Comparison of ENCODE assay signal across 8 cellular contexts in the genomic region with DNA sequence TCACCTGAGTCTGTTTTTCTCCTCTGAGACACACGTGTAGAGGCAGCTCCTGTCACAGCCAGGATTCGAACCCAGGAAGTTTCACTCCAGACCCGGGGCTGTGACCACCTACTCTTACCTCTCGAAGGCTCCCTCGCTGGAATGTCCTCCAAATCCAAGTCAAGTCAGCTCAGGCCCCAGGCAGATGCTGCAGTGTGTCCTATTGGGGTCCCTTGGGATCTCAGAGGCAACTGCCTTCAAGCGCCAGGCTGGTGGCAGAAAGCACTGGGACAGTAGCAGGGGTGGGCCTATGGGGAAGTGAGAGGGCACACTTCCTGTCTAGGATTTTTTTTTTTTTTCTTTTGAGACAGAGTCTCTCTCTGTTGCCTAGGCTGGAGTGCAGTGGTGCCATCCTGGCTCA. TPM values are rescaled to one million over a fixed set of nuclear protein-coding genes. Genes with fewer than 3 reads are reported as not detected.
DNase-seq lines count a peak whose midpoint lies in the region; FAIRE-seq and TF ChIP-seq lines count a peak whose summit lies in the region.

No MANE protein-coding gene starts in this region.

- H3K27me3 ChIP-seq in parathyroid adenoma (ENCODE audit: control insufficient read depth, insufficient read depth, low read length): no peaks in the 10 kb centered on the region

- H3K4me3 Mint-ChIP-seq in brain: peak overlapping the region; percentile 80 to 89 (median 86)

- no peak overlapping the region for H2AFZ ChIP-seq in parathyroid adenoma

- no peaks in the 10 kb centered on the region for H3K36me3 Mint-ChIP-seq in brain

- H3K9ac ChIP-seq in parathyroid adenoma: no peak overlapping the region

- FAIRE-seq in GM12891 (lab: Jason Lieb, UNC): no peak

- no peak for DNase-seq in GM12891 (ENCODE audit: insufficient read length, low spot score)
- DNase-seq in Jurkat, Clone E6-1 (ENCODE audit: low read depth, low spot score): no peak
- DNase-seq in central memory CD4-positive, alpha-beta T cell: no peak
- DNase-seq in stimulated activated CD4-positive, alpha-beta T cell treated with anti-CD3 and anti-CD28 coated beads, Interleukin-4, amount 100 ng/mL, for 4 hours: no peak
- no peak for DNase-seq in NCI-H1105 (lab: John Stamatoyannopoulos, UW)
- DNase-seq in mesenteric fat pad (ENCODE audit: low spot score): no peak

- peak overlapping the region; percentile 29 for H3K27ac ChIP-seq in parathyroid adenoma

- peak overlapping the region; percentile 51 for H3K4me3 ChIP-seq in Jurkat, Clone E6-1 (ENCODE audit: low read length)
- H3K4me3 ChIP-seq in parathyroid adenoma (ENCODE audit: low read depth, low read length): no peak overlapping the region

- H3K36me3 ChIP-seq in parathyroid adenoma (ENCODE audit: control insufficient read depth, insufficient read depth, low read length): no peaks in the 10 kb centered on the region

- H3K9me3 ChIP-seq in parathyroid adenoma (ENCODE audit: control insufficient read depth, low read length): no peaks in the 10 kb centered on the region

- peaks cover 8% of the 10 kb centered on the region for H3K4me1 ChIP-seq in parathyroid adenoma

- no peak for TF ChIP-seq POLR2A in GM12891 (IDR thresholded peaks at IDR 0.05; ENCODE audit: low read depth, low read length)

- peaks cover 49% of the 10 kb centered on the region for H3K4me1 Mint-ChIP-seq in brain

- peak overlapping the region in 3 of 5 experiments; percentile 78 to 81 (median 80) for H3K27ac Mint-ChIP-seq in brain

- peaks cover 7% of the 10 kb centered on the region for H3K27me3 Mint-ChIP-seq in brain

- no peaks in the 10 kb centered on the region for H3K9me3 Mint-ChIP-seq in brain

- H3K4me2 ChIP-seq in parathyroid adenoma (ENCODE audit: low read length): peak overlapping the region; percentile 64

- no peaks in the 10 kb centered on the region for H3K79me2 ChIP-seq in parathyroid adenoma

- TF ChIP-seq CTCF in brain (conservative IDR thresholded peaks at IDR 0.05) (no peak), parathyroid adenoma (IDR thresholded peaks at IDR 0.05) (no peak)

TF ChIP-seq in GM12891, 5 proteins besides CTCF, POLR2A, EP300 and RAD21:
- TF ChIP-seq PAX5 (IDR thresholded peaks at IDR 0.05; ENCODE audit: insufficient read depth, low read length, severe bottlenecking) (no peak), SPI1 (IDR thresholded peaks at IDR 0.05; ENCODE audit: low read depth, low read length) (peak; percentile 82), TAF1 (IDR thresholded peaks at IDR 0.05; ENCODE audit: low read depth, low read length) (no peak), POLR2AphosphoS5 (IDR thresholded peaks at IDR 0.05; ENCODE audit: low read depth, low read length) (no peak), POU2F2 (IDR thresholded peaks at IDR 0.05; ENCODE audit: low read depth, low read length) (no peak)
TF ChIP-seq in GM12891: peak in this region for 1.

RNA-seq across cellular contexts. Expression of a gene that starts 0.8 kb away (rescaled TPM):
- polyA plus RNA-seq in GM12891 (2012; ENCODE audit: low read depth, missing spikeins): 27.0 TPM
- polyA plus RNA-seq in Jurkat, Clone E6-1 (2012; ENCODE audit: insufficient read depth, insufficient read length): 5.1 TPM
- polyA plus RNA-seq in brain (ENCODE audit: insufficient read depth, low read depth, low replicate concordance): 19.2 TPM
- total RNA-seq in mesenteric fat pad: 40.0 TPM

RNA-seq across cellular contexts. Expression of a gene that starts 13.0 kb away (rescaled TPM):
- polyA plus RNA-seq in GM12891 (2012; ENCODE audit: low read depth, missing spikeins): 0.42 TPM
- 6.5 TPM for polyA plus RNA-seq in Jurkat, Clone E6-1 (2012; ENCODE audit: insufficient read depth, insufficient read length)
- 2.4 TPM for polyA plus RNA-seq in brain (ENCODE audit: insufficient read depth, low read depth, low replicate concordance)
- total RNA-seq in mesenteric fat pad: 2.2 TPM

RNA-seq across cellular contexts. Expression of a gene that starts 18.2 kb away (rescaled TPM):
- polyA plus RNA-seq in GM12891 (2012; ENCODE audit: low read depth, missing spikeins): 23.2 TPM
- polyA plus RNA-seq in Jurkat, Clone E6-1 (2012; ENCODE audit: insufficient read depth, insufficient read length): 18.9 TPM
- polyA plus RNA-seq in brain (ENCODE audit: insufficient read depth, low read depth, low replicate concordance): 83.6 TPM
- 109 TPM for total RNA-seq in mesenteric fat pad

RNA-seq across cellular contexts. Expression of a gene that starts 20.1 kb away (rescaled TPM):
- 28.2 TPM for polyA plus RNA-seq in GM12891 (2012; ENCODE audit: low read depth, missing spikeins)
- 61.5 TPM for polyA plus RNA-seq in Jurkat, Clone E6-1 (2012; ENCODE audit: insufficient read depth, insufficient read length)
- polyA plus RNA-seq in brain (ENCODE audit: insufficient read depth, low read depth, low replicate concordance): 144 TPM
- total RNA-seq in mesenteric fat pad: 20.9 TPM

RNA-seq across cellular contexts. Expression of a gene that starts 40.1 kb away (rescaled TPM):
- polyA plus RNA-seq in GM12891 (2012; ENCODE audit: low read depth, missing spikeins): 7.0 TPM
- polyA plus RNA-seq in Jurkat, Clone E6-1 (2012; ENCODE audit: insufficient read depth, insufficient read length): 1.9 TPM
- 245 TPM for polyA plus RNA-seq in brain (ENCODE audit: insufficient read depth, low read depth, low replicate concordance)
- total RNA-seq in mesenteric fat pad: 68.3 TPM
